18 cellular contexts compared by ENCODE assay signal in genomic region chr3:28224430-28224829, GRCh38.
"Had no signal": no experiment of that assay in that cellular context is flagged by ENCODE, and none has a peak within 500 bp of the region (broad histone marks: within the 10 kb centered on the region; RNA-seq: fewer than 3 reads in every experiment).

No MANE protein-coding gene starts in this region.

- H3K27ac Mint-ChIP-seq: memory B cell; mesothelial cell of epicardium; natural killer cell; neural progenitor cell; stimulated activated memory B cell treated with anti-CD40 and anti-IgM and Interleukin-4, amounts not matched to agents 10 μg/mL and 1 μg/mL and 100 μg/mL, for 72 hours had no signal

- H3K4me1 Mint-ChIP-seq: memory B cell; mesothelial cell of epicardium; stimulated activated memory B cell treated with anti-CD40 and anti-IgM and Interleukin-4, amounts not matched to agents 10 μg/mL and 1 μg/mL and 100 μg/mL, for 72 hours had no signal

- DNase-seq: effector memory CD4-positive, alpha-beta T cell; gastrocnemius medialis; kidney; left cardiac atrium; left ventricle myocardium inferior; lower lobe of right lung; natural killer cell; nucleus accumbens; ovary; sigmoid colon; stimulated activated CD8-positive, alpha-beta memory T cell treated with anti-CD3 and anti-CD28 coated beads, Interleukin-4, amount 100 ng/mL, for 48 hours; stomach; substantia nigra; transverse colon had no signal

- H3K9me3 Mint-ChIP-seq: mesothelial cell of epicardium, neural progenitor cell had no signal

- H3K4me3 Mint-ChIP-seq: memory B cell; mesothelial cell of epicardium; natural killer cell; neural progenitor cell; stimulated activated memory B cell treated with anti-CD40 and anti-IgM and Interleukin-4, amounts not matched to agents 10 μg/mL and 1 μg/mL and 100 μg/mL, for 72 hours had no signal

- ATAC-seq: gastrocnemius medialis; left cardiac atrium; lower lobe of right lung; natural killer cell; stimulated activated memory B cell treated with anti-CD40 and anti-IgM and Interleukin-4, amounts not matched to agents 10 μg/mL and 1 μg/mL and 100 μg/mL, for 72 hours had no signal

- H3K36me3 Mint-ChIP-seq: memory B cell; mesothelial cell of epicardium; natural killer cell; neural progenitor cell; stimulated activated memory B cell treated with anti-CD40 and anti-IgM and Interleukin-4, amounts not matched to agents 10 μg/mL and 1 μg/mL and 100 μg/mL, for 72 hours had no signal
